1 cellular context compared by ENCODE assay signal in genomic region chr11:123775274-123775673, GRCh38.
TF ChIP-seq lines count a peak whose summit lies in the region.

No MANE protein-coding gene starts in this region.

TF ChIP-seq in WTC11, 78 proteins besides CTCF, POLR2A, EP300 and RAD21 (continued from another document):
- TF ChIP-seq ATF6 (CRISPR knock-in tag; IDR thresholded peaks at IDR 0.05) (no peak), MAX (CRISPR knock-in tag; IDR thresholded peaks at IDR 0.05) (no peak), IRF1 (CRISPR knock-in tag; IDR thresholded peaks at IDR 0.05) (no peak), ZNF317 (CRISPR knock-in tag; IDR thresholded peaks at IDR 0.05; ENCODE audit: borderline replicate concordance, low read depth) (no peak), ETV6 (CRISPR knock-in tag; IDR thresholded peaks at IDR 0.05) (peak; percentile 38; the same call in 1 of the 2 replicates), NR2C2 (CRISPR knock-in tag; IDR thresholded peaks at IDR 0.05) (no peak), FOXK1 (CRISPR knock-in tag; IDR thresholded peaks at IDR 0.05) (0 out of 2 replicates have a peak, but pooled peaks have one; percentile 37), ZNF232 (CRISPR knock-in tag; IDR thresholded peaks at IDR 0.05) (no peak), ZSCAN18 (CRISPR knock-in tag; IDR thresholded peaks at IDR 0.05) (no peak), CREB1 (CRISPR knock-in tag; IDR thresholded peaks at IDR 0.05) (no peak), ZMAT4 (CRISPR knock-in tag; IDR thresholded peaks at IDR 0.05) (no peak), ZNF416 (CRISPR knock-in tag; IDR thresholded peaks at IDR 0.05) (no peak)
